Comparison of ENCODE assay signal across 9 cellular contexts in the genomic region with DNA sequence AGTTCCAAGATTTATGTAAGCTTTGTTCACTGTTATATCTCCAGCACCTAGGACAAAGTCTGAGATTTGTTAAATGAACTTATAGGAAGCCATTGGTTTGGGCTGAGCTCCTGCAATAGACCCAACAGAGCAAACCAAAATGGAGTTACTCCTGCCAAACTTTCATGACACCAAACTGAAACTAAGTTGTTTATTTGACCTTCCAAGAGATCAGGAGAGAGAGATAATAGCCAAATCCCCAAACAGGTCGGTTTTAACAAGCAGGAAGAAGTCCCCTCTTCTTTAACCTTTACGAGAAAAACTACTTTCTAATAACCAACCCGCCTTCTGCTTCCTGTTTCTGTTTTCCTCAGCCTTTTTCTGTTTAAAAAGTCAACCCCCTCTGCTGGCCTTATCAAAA. TPM values are rescaled to one million over a fixed set of nuclear protein-coding genes. Genes with fewer than 3 reads are reported as not detected.
DNase-seq lines count a peak whose midpoint lies in the region; ATAC-seq and TF ChIP-seq lines count a peak whose summit lies in the region.
"Had no signal": no experiment of that assay in that cellular context is flagged by ENCODE, and none has a peak within 500 bp of the region (broad histone marks: within the 10 kb centered on the region; RNA-seq: fewer than 3 reads in every experiment).

No MANE protein-coding gene starts in this region.

- TF ChIP-seq RAD21 in IMR-90 (IDR thresholded peaks at IDR 0.05; ENCODE audit: low read length), result no peak

- no peak overlapping the region for H4K5ac ChIP-seq in IMR-90 (ENCODE audit: low read depth, low read length)

- no peak overlapping the region for H2BK120ac ChIP-seq in IMR-90 (ENCODE audit: low read depth, low read length)

- H3K27me3 ChIP-seq in breast epithelium (no peaks in the 10 kb centered on the region), IMR-90 (ENCODE audit: control insufficient read depth, insufficient read depth, low read length) (no peaks in the 10 kb centered on the region), colonic mucosa (no peaks in the 10 kb centered on the region), upper lobe of right lung (no peaks in the 10 kb centered on the region), brain microvascular endothelial cell (replicated peaks) (no peaks in the 10 kb centered on the region)

- H3K27ac ChIP-seq in breast epithelium, result no peak overlapping the region
- H3K27ac ChIP-seq in IMR-90 (ENCODE audit: insufficient read depth, low read length), result no peak overlapping the region
- peak overlapping the region; percentile 42 for H3K27ac ChIP-seq in colonic mucosa
- H3K27ac ChIP-seq in upper lobe of right lung, result peak overlapping the region; percentile 1
- H3K27ac ChIP-seq in brain microvascular endothelial cell, result no peak overlapping the region

- no peaks in the 10 kb centered on the region for H3K27me3 Mint-ChIP-seq in MCF 10A (ENCODE audit: insufficient read depth, unreplicated experiment)

- dilution Hi-C loops in IMR-90 (cut with HindIII; ENCODE audit: low sequenced_read_pairs, unreplicated experiment), result no loop called here

- CTCF ChIA-PET in MCF 10A (lab: Yijun Ruan, JAX) (interaction anchor here (0.6 kb wide), 1 partner anchor 102 kb away, joined by 3 read pairs; no protein-coding TSS in a partner anchor), IMR-90 (lab: Yijun Ruan, JAX) (no interaction called here)

- no peaks in the 10 kb centered on the region for H3K36me3 Mint-ChIP-seq in MCF 10A (ENCODE audit: insufficient read depth, unreplicated experiment)

- no CpG with 5 or more reads among the region's 3 CpGs for WGBS in IMR-90 (ENCODE audit: extremely low coverage in 2 of 2, insufficient read length in 1 of 2), 2 experiments

- DNase-seq in MCF 10A (ENCODE audit: unreplicated experiment), result no peak
- DNase-seq in breast epithelium (ENCODE audit: low spot score in 2 of 2), result no peak
- DNase-seq in IMR-90, result no peak
- peak; percentile 16 for DNase-seq in colonic mucosa
- no peak for DNase-seq in upper lobe of right lung
- no peak for DNase-seq in brain microvascular endothelial cell

- H3K4me1 ChIP-seq in breast epithelium (no peaks in the 10 kb centered on the region), IMR-90 (ENCODE audit: control insufficient read depth, insufficient read depth, low read length) (peaks cover 2% of the 10 kb centered on the region; the same call in 1 of the 2 replicates), colonic mucosa (peaks cover 11% of the 10 kb centered on the region), upper lobe of right lung (peaks cover 7% of the 10 kb centered on the region)

- H3K4me3 Mint-ChIP-seq in MCF 10A (ENCODE audit: unreplicated experiment), result no peak overlapping the region

- no peak overlapping the region for H4K91ac ChIP-seq in IMR-90 (ENCODE audit: insufficient read depth, low read depth, low read length)

- no peak for TF ChIP-seq CTCF in MCF 10A (IDR thresholded peaks at IDR 0.05; ENCODE audit: unreplicated experiment)
- no peak for TF ChIP-seq CTCF in breast epithelium (IDR thresholded peaks at IDR 0.05)
- TF ChIP-seq CTCF in IMR-90 (conservative IDR thresholded peaks at IDR 0.05; ENCODE audit: low read depth, low read length), result no peak
- no peak for TF ChIP-seq CTCF in colonic mucosa (IDR thresholded peaks at IDR 0.05)
- TF ChIP-seq CTCF in upper lobe of right lung (IDR thresholded peaks at IDR 0.05), result peak; percentile 13
- no peak for TF ChIP-seq CTCF in brain microvascular endothelial cell (IDR thresholded peaks at IDR 0.05; ENCODE audit: low read depth, low read length, missing control alignments)

- ATAC-seq in IMR-90 (ENCODE audit: low read depth) (peak; percentile 21; the same call in 1 of the 2 replicates), upper lobe of right lung (no peak), GM21528 (IDR thresholded peaks at IDR 0.05; ENCODE audit: low FRiP score, unreplicated experiment) (no peak), HG03139 (IDR thresholded peaks at IDR 0.05; ENCODE audit: unreplicated experiment) (no peak)

- H2BK15ac ChIP-seq in IMR-90 (ENCODE audit: low read depth, low read length), result no peak overlapping the region

- H3K4me2 ChIP-seq in IMR-90 (ENCODE audit: low read depth, low read length), result peak overlapping the region; percentile 38; the same call in 1 of the 2 replicates

- H2AK9ac ChIP-seq in IMR-90 (replicated peaks; ENCODE audit: low read depth, low read length, poor library complexity), result no peak overlapping the region

- H3K23ac ChIP-seq in IMR-90 (ENCODE audit: low read depth, low read length), result no peak overlapping the region

- no peaks in the 10 kb centered on the region for H4K20me1 ChIP-seq in IMR-90 (ENCODE audit: insufficient read depth, low read length)

- H3K9ac ChIP-seq in IMR-90 (ENCODE audit: low read depth, low read length) (no peak overlapping the region), colonic mucosa (ENCODE audit: low read depth in 2 of 2, low read length in 2 of 2) (no peak overlapping the region)

- no peaks in the 10 kb centered on the region for H3K79me1 ChIP-seq in IMR-90 (ENCODE audit: low read depth in 1 of 2, low read length in 2 of 2)

- H3K14ac ChIP-seq in IMR-90 (replicated peaks; ENCODE audit: low read depth, low read length), result no peak overlapping the region

- H3K4ac ChIP-seq in IMR-90 (ENCODE audit: low read depth, low read length), result no peak overlapping the region

- no peak overlapping the region for H2BK5ac ChIP-seq in IMR-90 (ENCODE audit: low read depth, low read length, poor library complexity, severe bottlenecking)

- H3K36me3 ChIP-seq in breast epithelium (no peaks in the 10 kb centered on the region), IMR-90 (ENCODE audit: control insufficient read depth, insufficient read depth, low read length) (no peaks in the 10 kb centered on the region), colonic mucosa (no peaks in the 10 kb centered on the region), upper lobe of right lung (no peaks in the 10 kb centered on the region), brain microvascular endothelial cell (replicated peaks) (no peaks in the 10 kb centered on the region)

- POLR2A ChIA-PET in MCF 10A (lab: Yijun Ruan, JAX), result no interaction called here
- POLR2A ChIA-PET in IMR-90 (lab: Charles Lee; ENCODE audit: unreplicated experiment), result no interaction called here

- no peak overlapping the region for H4K8ac ChIP-seq in IMR-90 (ENCODE audit: low read depth in 2 of 2, low read length in 2 of 2)

- no peak overlapping the region for H2BK20ac ChIP-seq in IMR-90 (ENCODE audit: low read depth, low read length)

- intact Hi-C loops in MCF 10A (cut with micrococcal nuclease) (no loop called here), breast epithelium (cut with DNase I; ENCODE audit: low total_unique reads) (no loop called here), IMR-90 (cut with micrococcal nuclease) (no loop called here), colonic mucosa (cut with DNase I) (loop anchor here (5.0 kb wide), 1 partner anchor 47 kb away; no protein-coding TSS in a partner anchor), upper lobe of right lung (cut with DNase I) (no loop called here)

- BruUV-seq in MCF 10A (replicated peaks; lab: Mats Ljungman, UMichigan) (no TSS peak), IMR-90 (replicated peaks; lab: Mats Ljungman, UMichigan) (no TSS peak)

- peak overlapping the region; percentile 7 for H3K27ac Mint-ChIP-seq in MCF 10A (ENCODE audit: low read depth, unreplicated experiment)

- peaks cover 11% of the 10 kb centered on the region for H3K4me1 Mint-ChIP-seq in MCF 10A (ENCODE audit: insufficient read depth, unreplicated experiment)

- H3K18ac ChIP-seq in IMR-90 (ENCODE audit: low read depth, low read length), result no peak overlapping the region

- H3K9me1 ChIP-seq in IMR-90 (ENCODE audit: insufficient read depth, low read length), result no peaks in the 10 kb centered on the region

- no peak overlapping the region for H2AFZ ChIP-seq in IMR-90 (replicated peaks; ENCODE audit: low read length, poor library complexity)

- TF ChIP-seq POLR2A in breast epithelium (IDR thresholded peaks at IDR 0.05) (no peak), IMR-90 (IDR thresholded peaks at IDR 0.05; ENCODE audit: low read depth, low read length) (no peak)

- H3K9me3 ChIP-seq in breast epithelium, result no peaks in the 10 kb centered on the region
- H3K9me3 ChIP-seq in IMR-90 (ENCODE audit: control insufficient read depth, insufficient read depth, low read length), result no peaks in the 10 kb centered on the region
- no peaks in the 10 kb centered on the region for H3K9me3 ChIP-seq in colonic mucosa
- no peaks in the 10 kb centered on the region for H3K9me3 ChIP-seq in upper lobe of right lung

- H3K56ac ChIP-seq in IMR-90 (ENCODE audit: extremely low read depth, insufficient read depth, low read length), result no peak overlapping the region

- H3K9me3 Mint-ChIP-seq in MCF 10A (ENCODE audit: unreplicated experiment), result no peaks in the 10 kb centered on the region

- H3K4me3 ChIP-seq in breast epithelium (no peak overlapping the region), IMR-90 (ENCODE audit: insufficient read depth, low read depth, low read length) (no peak overlapping the region), colonic mucosa (no peak overlapping the region), upper lobe of right lung (no peak overlapping the region), brain microvascular endothelial cell (ENCODE audit: low read depth, low read length) (no peak overlapping the region)

- H2AK5ac ChIP-seq in IMR-90 (ENCODE audit: low read depth, low read length), result no peak overlapping the region

- in situ Hi-C loops in IMR-90 (cut with MboI; ENCODE audit: low sequenced_read_pairs), result no loop called here
- in situ Hi-C loops in brain microvascular endothelial cell (cut with HindIII; ENCODE audit: low pct_ligation_motif_present, low sequenced_read_pairs), result no loop called here

TF ChIP-seq in IMR-90, 13 proteins besides CTCF, POLR2A, EP300 and RAD21:
- TF ChIP-seq CEBPB (IDR thresholded peaks at IDR 0.05; ENCODE audit: low read depth, low read length) (no peak), MAFK (IDR thresholded peaks at IDR 0.05; ENCODE audit: low read depth, low read length) (no peak), MAZ (IDR thresholded peaks at IDR 0.05; ENCODE audit: borderline replicate concordance, low read depth, low read length) (no peak), SMC3 (IDR thresholded peaks at IDR 0.05; ENCODE audit: low read depth, low read length) (no peak), RFX5 (IDR thresholded peaks at IDR 0.05; ENCODE audit: low read depth, low read length) (no peak)
- TF ChIP-seq, protein P1, sequence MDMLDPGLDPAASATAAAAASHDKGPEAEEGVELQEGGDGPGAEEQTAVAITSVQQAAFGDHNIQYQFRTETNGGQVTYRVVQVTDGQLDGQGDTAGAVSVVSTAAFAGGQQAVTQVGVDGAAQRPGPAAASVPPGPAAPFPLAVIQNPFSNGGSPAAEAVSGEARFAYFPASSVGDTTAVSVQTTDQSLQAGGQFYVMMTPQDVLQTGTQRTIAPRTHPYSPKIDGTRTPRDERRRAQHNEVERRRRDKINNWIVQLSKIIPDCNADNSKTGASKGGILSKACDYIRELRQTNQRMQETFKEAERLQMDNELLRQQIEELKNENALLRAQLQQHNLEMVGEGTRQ (IDR thresholded peaks at IDR 0.05; ENCODE audit: low read depth, low read length), result no peak
TF ChIP-seq in IMR-90: peak in this region for 0.

RNA-seq across cellular contexts. Expression of a gene that starts 54.9 kb away (rescaled TPM):
- total RNA-seq in MCF 10A (2022) (not detected in 2 replicates), breast epithelium (not detected), IMR-90 (2012; rRNA removed) (not detected in 2 replicates), colonic mucosa (1 to 10 TPM in 1 of 2 donors, under 1 TPM in 1; 0.64 to 1.4 TPM), upper lobe of right lung (not detected)
- polyA plus RNA-seq in IMR-90 (2012; rRNA removed), result not detected in 2 replicates
- polyA plus RNA-seq in IMR-90 (2012; cell fraction: cytosol; rRNA removed), result not detected in 2 replicates
- polyA plus RNA-seq in IMR-90 (2012; cell fraction: nucleus; rRNA removed; ENCODE audit: low replicate concordance), result not detected in 2 replicates
- total RNA-seq: myocyte had no signal

Comparison
In these comparisons a context has a peak if more than half of its experiments do, and no peak if none do; other contexts are left out.
1. H3K27ac ChIP-seq: peak in colonic mucosa (single experiment) and upper lobe of right lung (single experiment); none in breast epithelium (0 of 2), IMR-90 (single experiment) and brain microvascular endothelial cell (single experiment).